Comparison of ENCODE assay signal across 8 cellular contexts in genomic region chr9:97982719-97983523, GRCh38. TPM values are rescaled to one million over a fixed set of nuclear protein-coding genes. Genes with fewer than 3 reads are reported as not detected.
DNase-seq lines count a peak whose midpoint lies in the region; ATAC-seq, FAIRE-seq and TF ChIP-seq lines count a peak whose summit lies in the region.

Gene ANP32B, plus strand, starts transcription at chr9:97983341. Its CDS starts 215 bp downstream, at chr9:97983556.

- H3K27me3 Mint-ChIP-seq in dendritic cell treated with granulocyte-macrophage colony-stimulating factor and Interleukin-4, amounts not matched to agents 40 ng/mL and 50 ng/mL, for 4 days, result peaks cover 14% of the 10 kb centered on the region

- no peak for TF ChIP-seq RAD21 in liver (IDR thresholded peaks at IDR 0.05)

- peak within 1 kb of the TSS; percentile 97 to 98 for H3K27ac ChIP-seq in liver (ENCODE audit: low read depth in 1 of 2, low read length in 2 of 2)

- H3K4me1 Mint-ChIP-seq in dendritic cell treated with granulocyte-macrophage colony-stimulating factor and Interleukin-4, amounts not matched to agents 40 ng/mL and 50 ng/mL, for 4 days (ENCODE audit: low read depth), result peaks cover 29% of the 10 kb centered on the region

- FAIRE-seq in GM19239 (lab: Jason Lieb, UNC), result peak; percentile 90

- peak within 1 kb of the TSS; percentile 91 for H3K4me3 Mint-ChIP-seq in dendritic cell treated with granulocyte-macrophage colony-stimulating factor and Interleukin-4, amounts not matched to agents 40 ng/mL and 50 ng/mL, for 4 days

- H3K9me3 Mint-ChIP-seq in dendritic cell treated with granulocyte-macrophage colony-stimulating factor and Interleukin-4, amounts not matched to agents 40 ng/mL and 50 ng/mL, for 4 days, result no peaks in the 10 kb centered on the region

- peak within 1 kb of the TSS; percentile 96 for H3K27ac Mint-ChIP-seq in dendritic cell treated with granulocyte-macrophage colony-stimulating factor and Interleukin-4, amounts not matched to agents 40 ng/mL and 50 ng/mL, for 4 days

- H3K9ac ChIP-seq in liver (ENCODE audit: low read depth in 1 of 2, low read length in 2 of 2), result peak within 1 kb of the TSS; percentile 79 to 86

- 1% methylated on average over 100 of the region's 100 CpGs for WGBS in liver

- H3K36me3 Mint-ChIP-seq in dendritic cell treated with granulocyte-macrophage colony-stimulating factor and Interleukin-4, amounts not matched to agents 40 ng/mL and 50 ng/mL, for 4 days (ENCODE audit: low read depth), result peaks cover 6% of the 10 kb centered on the region

- no peaks in the 10 kb centered on the region for H3K27me3 ChIP-seq in liver (ENCODE audit: control insufficient read depth in 4 of 4, insufficient read depth in 4 of 4, low read length in 3 of 4)

- no peaks in the 10 kb centered on the region for H3K9me3 ChIP-seq in liver (ENCODE audit: control insufficient read depth in 4 of 4, low read length in 3 of 4)

- DNase-seq in C1 segment of cervical spinal cord (lab: John Stamatoyannopoulos, UW), result peak; percentile 46 to 96 (median 88)
- DNase-seq in GM19239 (ENCODE audit: insufficient read length, low spot score), result peak; percentile 88
- peak; percentile 99 for DNase-seq in NCI-H69 (lab: John Stamatoyannopoulos, UW)
- DNase-seq in activated CD4-positive, alpha-beta T cell treated with anti-CD3 and anti-CD28 coated beads, Interleukin-2, amount 50 U/mL, for 24 hours (ENCODE audit: low read depth in 1 of 2, low spot score in 1 of 2), result peak; percentile 90 to 91
- peak; percentile 97 for DNase-seq in stimulated activated CD4-positive, alpha-beta T cell treated with anti-CD3 and anti-CD28 coated beads, Interleukin-4, amount 100 ng/mL, for 1 hour

- intact Hi-C loops in dendritic cell treated with granulocyte-macrophage colony-stimulating factor and Interleukin-4, amounts not matched to agents 40 ng/mL and 50 ng/mL, for 4 days (cut with micrococcal nuclease), result loop anchor here (1.0 to 5.0 kb wide), 4 partner anchors 60 to 286 kb away; partner anchors contain the start of genes TRMO and XPA

- peak; percentile 64 for ATAC-seq in HG03442 (IDR thresholded peaks at IDR 0.05; ENCODE audit: unreplicated experiment)

- peak within 1 kb of the TSS; percentile 80 to 100 (median 88) for H3K4me3 ChIP-seq in liver (ENCODE audit: low read depth in 1 of 3, low read length in 3 of 3)

- H3K36me3 ChIP-seq in liver (ENCODE audit: control insufficient read depth in 4 of 4, insufficient read depth in 3 of 4, low read depth in 1 of 4, low read length in 3 of 4), result peaks cover 0 to 2% (median 0%) of the 10 kb centered on the region in 4 donors

- H3K4me1 ChIP-seq in liver (ENCODE audit: control insufficient read depth in 4 of 4, insufficient read depth in 4 of 4, low read length in 3 of 4), result peaks cover 0 to 15% (median 3%) of the 10 kb centered on the region in 4 donors

- TF ChIP-seq CTCF in liver (IDR thresholded peaks at IDR 0.05; ENCODE audit: low read depth, low read length, missing input control), result peak; percentile 90

TF ChIP-seq in liver, 16 proteins besides CTCF, POLR2A, EP300 and RAD21:
- TF ChIP-seq ATF3 (IDR thresholded peaks at IDR 0.05) (no peak), ZBTB33 (IDR thresholded peaks at IDR 0.05) (no peak), FOXA1 (IDR thresholded peaks at IDR 0.05) (no peak), TAF1 (conservative IDR thresholded peaks at IDR 0.05) (no peak), EGR1 (IDR thresholded peaks at IDR 0.05; ENCODE audit: low read depth in 2 of 2) (peak in 1 of 2 donors; percentile 13), JUND (IDR thresholded peaks at IDR 0.05) (no peak), HNF4A (conservative IDR thresholded peaks at IDR 0.05) (no peak), HNF4G (IDR thresholded peaks at IDR 0.05) (no peak), YY1 (IDR thresholded peaks at IDR 0.05) (peak; percentile 46)
- TF ChIP-seq, protein P1, sequence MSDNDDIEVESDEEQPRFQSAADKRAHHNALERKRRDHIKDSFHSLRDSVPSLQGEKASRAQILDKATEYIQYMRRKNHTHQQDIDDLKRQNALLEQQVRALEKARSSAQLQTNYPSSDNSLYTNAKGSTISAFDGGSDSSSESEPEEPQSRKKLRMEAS (IDR thresholded peaks at IDR 0.05), result peak; percentile 44

RNA-seq across cellular contexts. Expression of gene ANP32B, which starts in this region (rescaled TPM):
- 10 to 100 TPM in 1 of 2 donors, 1 to 10 TPM in 1; 4.0 to 21.2 TPM for total RNA-seq in liver
- polyA plus RNA-seq in liver, result 10 to 100 TPM; 32.8 to 39.4 TPM

Comparison
In these comparisons a context has a peak if more than half of its experiments do, and no peak if none do; other contexts are left out.
1. Peak in every context shown above with its lines: DNase-seq, ATAC-seq, H3K4me3 ChIP-seq and H3K27ac ChIP-seq.